In genomic region chr4:162422312-162422711, GRCh38 we compare ENCODE assay signal across 22 cellular contexts.
"Had no signal": no experiment of that assay in that cellular context is flagged by ENCODE, and none has a peak within 500 bp of the region (broad histone marks: within the 10 kb centered on the region; RNA-seq: fewer than 3 reads in every experiment).

No MANE protein-coding gene starts in this region.

- ATAC-seq: K562, Panc1 had no signal

- H3K36me3 ChIP-seq: MG63 had no signal

- DNase-seq: Kasumi-1, MG63, NCI-H1092, NCI-H1105 treated with DMSO at 0.1 percent for 48 hours, NCI-H1417 treated with DMSO at 0.1 percent for 48 hours, NCI-H146, NCI-H1694 treated with DMSO at 0.1 percent for 48 hours, NCI-H1930, NCI-H2081, NCI-H2107, NCI-H2227 treated with DMSO at 0.1 percent for 48 hours, NCI-H524, NCI-H526 treated with DMSO at 0.1 percent for 48 hours, NCI-H774, SHP77, SK-N-SH, SW 1271 had no signal

- H3K27me3 ChIP-seq: MG63 had no signal

- H3K9me2 ChIP-seq: SK-N-SH had no signal

- H3K27ac ChIP-seq: KMS-11, RWPE1 had no signal

- H3K4me3 ChIP-seq: K562, MG63 had no signal

- H3K9me3 ChIP-seq: MG63, SK-N-SH had no signal

- H3K9ac ChIP-seq: KMS-11, SK-N-SH had no signal

- FAIRE-seq: HTR-8/SVneo, K562 had no signal

- H3K4me2 ChIP-seq: KMS-11, SK-N-SH had no signal
